In genomic region chr6:43983632-43984031, GRCh38 we compare ENCODE assay signal across 20 cellular contexts.
DNase-seq lines count a peak whose midpoint lies in the region; ATAC-seq, FAIRE-seq and TF ChIP-seq lines count a peak whose summit lies in the region.
"Had no signal": no experiment of that assay in that cellular context is flagged by ENCODE, and none has a peak within 500 bp of the region (broad histone marks: within the 10 kb centered on the region; RNA-seq: fewer than 3 reads in every experiment).

No MANE protein-coding gene starts in this region.

- no peaks in the 10 kb centered on the region for H3K9me3 Mint-ChIP-seq in activated T-helper 2 cell treated with anti-CD3 and anti-CD28 coated beads, Interferon-gamma antibody, Interleukin-2, Interleukin-4, amounts not matched to agents 10 μg/mL and 5 μg/mL and 100 μg/mL, durations not matched to agents 14 hours and 24 hours and 36 hours
- H3K9me3 Mint-ChIP-seq: activated naive CD8-positive, alpha-beta T cell treated with anti-CD3 and anti-CD28 coated beads for 36 hours; immature natural killer cell had no signal

- POLR2A ChIA-PET in HEK293 (lab: Yijun Ruan, JAX) = interaction anchor here (0.6 kb wide), 1 partner anchor 273 kb away, joined by 3 read pairs; the partner anchor contains the start of gene SLC35B2

- no peak for FAIRE-seq in kidney (lab: Jason Lieb, UNC)

- H3K36me3 ChIP-seq in HEK293 (ENCODE audit: control insufficient read depth in 2 of 2, insufficient read depth in 1 of 2, low read length in 2 of 2) (no peaks in the 10 kb centered on the region), kidney (ENCODE audit: control insufficient read depth in 1 of 2, insufficient read depth in 2 of 2, low read length in 2 of 2) (no peaks in the 10 kb centered on the region)
- H3K36me3 ChIP-seq: breast epithelium, esophagus muscularis mucosa had no signal

- no peak for ATAC-seq in HG03342 (IDR thresholded peaks at IDR 0.05; ENCODE audit: unreplicated experiment)
- ATAC-seq: HCT116 had no signal

- H3K4me3 Mint-ChIP-seq in activated T-helper 2 cell treated with anti-CD3 and anti-CD28 coated beads, Interferon-gamma antibody, Interleukin-2, Interleukin-4, amounts not matched to agents 10 μg/mL and 5 μg/mL and 100 μg/mL, durations not matched to agents 14 hours and 24 hours and 36 hours (ENCODE audit: low read depth) = no peak overlapping the region
- H3K4me3 Mint-ChIP-seq: activated naive CD8-positive, alpha-beta T cell treated with anti-CD3 and anti-CD28 coated beads for 36 hours; immature natural killer cell had no signal

- TF ChIP-seq CTCF in HEK293 (tag by site-specific recombination; IDR thresholded peaks at IDR 0.05) (no peak), kidney (IDR thresholded peaks at IDR 0.05; ENCODE audit: borderline replicate concordance, extremely low read depth, insufficient read depth) (no peak)

- CTCF ChIA-PET in HEK293 (lab: Yijun Ruan, JAX) = interaction anchor here (0.7 kb wide), 1 partner anchor 214 kb away, joined by 3 read pairs; no protein-coding TSS in a partner anchor

- no peaks in the 10 kb centered on the region for H3K36me3 Mint-ChIP-seq in activated T-helper 2 cell treated with anti-CD3 and anti-CD28 coated beads, Interferon-gamma antibody, Interleukin-2, Interleukin-4, amounts not matched to agents 10 μg/mL and 5 μg/mL and 100 μg/mL, durations not matched to agents 14 hours and 24 hours and 36 hours (ENCODE audit: low read depth)
- H3K36me3 Mint-ChIP-seq: activated naive CD8-positive, alpha-beta T cell treated with anti-CD3 and anti-CD28 coated beads for 36 hours; immature natural killer cell had no signal

- no peaks in the 10 kb centered on the region for H3K4me1 Mint-ChIP-seq in activated T-helper 2 cell treated with anti-CD3 and anti-CD28 coated beads, Interferon-gamma antibody, Interleukin-2, Interleukin-4, amounts not matched to agents 10 μg/mL and 5 μg/mL and 100 μg/mL, durations not matched to agents 14 hours and 24 hours and 36 hours (ENCODE audit: low read depth)
- H3K4me1 Mint-ChIP-seq: activated naive CD8-positive, alpha-beta T cell treated with anti-CD3 and anti-CD28 coated beads for 36 hours; immature natural killer cell had no signal

- peak overlapping the region; percentile 45; the same call in 1 of the 2 replicates for H3K27ac ChIP-seq in HEK293 (ENCODE audit: extremely low read depth, low read depth, low read length)
- no peak overlapping the region for H3K27ac ChIP-seq in kidney (ENCODE audit: low read depth in 2 of 2, low read length in 2 of 2)
- H3K27ac ChIP-seq: breast epithelium, dorsolateral prefrontal cortex, esophagus muscularis mucosa had no signal

- no peak overlapping the region for H3K27ac Mint-ChIP-seq in activated T-helper 2 cell treated with anti-CD3 and anti-CD28 coated beads, Interferon-gamma antibody, Interleukin-2, Interleukin-4, amounts not matched to agents 10 μg/mL and 5 μg/mL and 100 μg/mL, durations not matched to agents 14 hours and 24 hours and 36 hours
- H3K27ac Mint-ChIP-seq: activated naive CD8-positive, alpha-beta T cell treated with anti-CD3 and anti-CD28 coated beads for 36 hours; immature natural killer cell had no signal

- intact Hi-C loops in kidney (cut with DNase I) = no loop called here
- intact Hi-C loops in activated T-helper 2 cell treated with anti-CD3 and anti-CD28 coated beads, Interferon-gamma antibody, Interleukin-2, Interleukin-4, amounts not matched to agents 10 μg/mL and 5 μg/mL and 100 μg/mL, durations not matched to agents 14 hours and 24 hours and 36 hours (cut with micrococcal nuclease) = no loop called here

- DNase-seq in COR-L47 (lab: John Stamatoyannopoulos, UW) = peak; percentile 42
- DNase-seq in NCI-H2171 (lab: John Stamatoyannopoulos, UW) = peak; percentile 84
- peak; percentile 16 for DNase-seq in kidney
- DNase-seq in activated T-helper 2 cell treated with anti-CD3 and anti-CD28 coated beads, Interferon-gamma antibody, Interleukin-2, Interleukin-4, amounts not matched to agents 10 μg/mL and 5 μg/mL and 100 μg/mL, durations not matched to agents 14 hours and 24 hours and 36 hours (ENCODE audit: low spot score) = no peak
- DNase-seq in NCI-H2227 (lab: John Stamatoyannopoulos, UW; ENCODE audit: unreplicated experiment) = no peak
- no peak for DNase-seq in activated CD4-positive, alpha-beta T cell treated with anti-CD3 and anti-CD28 coated beads, Interleukin-2, amount 50 U/mL, for 48 hours
- DNase-seq: activated CD4-positive, alpha-beta T cell treated with anti-CD3 and anti-CD28 coated beads for 4 hours; activated naive CD8-positive, alpha-beta T cell treated with anti-CD3 and anti-CD28 coated beads for 36 hours; dorsolateral prefrontal cortex; GF-D8; immature natural killer cell; mesendoderm; NCI-H2227 treated with DMSO at 0.1 percent for 48 hours; stimulated activated CD4-positive, alpha-beta T cell treated with anti-CD3 and anti-CD28 coated beads, Interleukin-2, amount 100 ng/mL, for 48 hours; substantia nigra had no signal

- no peaks in the 10 kb centered on the region for H3K27me3 Mint-ChIP-seq in activated T-helper 2 cell treated with anti-CD3 and anti-CD28 coated beads, Interferon-gamma antibody, Interleukin-2, Interleukin-4, amounts not matched to agents 10 μg/mL and 5 μg/mL and 100 μg/mL, durations not matched to agents 14 hours and 24 hours and 36 hours (ENCODE audit: low read depth)
- H3K27me3 Mint-ChIP-seq: activated naive CD8-positive, alpha-beta T cell treated with anti-CD3 and anti-CD28 coated beads for 36 hours had no signal

- no peak overlapping the region for H3K9ac ChIP-seq in kidney (ENCODE audit: low read length in 2 of 2)

- H3K4me3 ChIP-seq in HEK293 (ENCODE audit: low read depth, low read length) = no peak overlapping the region
- no peak overlapping the region for H3K4me3 ChIP-seq in kidney (ENCODE audit: low read length in 2 of 2)
- H3K4me3 ChIP-seq: breast epithelium, dorsolateral prefrontal cortex, esophagus muscularis mucosa had no signal

- H3K4me1 ChIP-seq in HEK293 (ENCODE audit: control insufficient read depth, insufficient read depth, low read length) = peaks cover 18% of the 10 kb centered on the region
- H3K4me1 ChIP-seq in kidney (ENCODE audit: control insufficient read depth in 1 of 2, insufficient read depth in 1 of 2, low read depth in 1 of 2, low read length in 2 of 2) = no peaks in the 10 kb centered on the region
- H3K4me1 ChIP-seq: breast epithelium had no signal

- H3K9me3 ChIP-seq in HEK293 (ENCODE audit: control insufficient read depth, insufficient read depth, low read depth, low read length) = no peaks in the 10 kb centered on the region
- no peaks in the 10 kb centered on the region for H3K9me3 ChIP-seq in kidney (ENCODE audit: control insufficient read depth in 1 of 2, low read length in 2 of 2)
- H3K9me3 ChIP-seq: breast epithelium, esophagus muscularis mucosa had no signal

TF ChIP-seq in HEK293, 187 proteins besides CTCF, POLR2A, EP300 and RAD21 (continues in another document):
- TF ChIP-seq ZFHX2 (tag by site-specific recombination; conservative IDR thresholded peaks at IDR 0.05) (peak; percentile 59), ZNF670 (tag by site-specific recombination; IDR thresholded peaks at IDR 0.05; ENCODE audit: low read depth) (no peak), FEZF1 (tag by site-specific recombination; IDR thresholded peaks at IDR 0.05) (peak; percentile 96), ZNF76 (tag by site-specific recombination; IDR thresholded peaks at IDR 0.05; ENCODE audit: borderline replicate concordance, low read depth) (no peak), ZBTB48 (tag by site-specific recombination; IDR thresholded peaks at IDR 0.05) (0 out of 2 replicates have a peak, but pooled peaks have one; percentile 24), KLF1 (tag by site-specific recombination; IDR thresholded peaks at IDR 0.05) (0 out of 2 replicates have a peak, but pooled peaks have one; percentile 22), GLIS1 (tag by site-specific recombination; IDR thresholded peaks at IDR 0.05) (peak; percentile 98), ZNF350 (tag by site-specific recombination; IDR thresholded peaks at IDR 0.05) (no peak), ZNF600 (tag by site-specific recombination; IDR thresholded peaks at IDR 0.05) (0 out of 2 replicates have a peak, but pooled peaks have one; percentile 30), ZNF114 (tag by site-specific recombination; IDR thresholded peaks at IDR 0.05) (no peak), ZNF274 (IDR thresholded peaks at IDR 0.05; ENCODE audit: low read length) (no peak), ZNF274 (tag by site-specific recombination; IDR thresholded peaks at IDR 0.05; ENCODE audit: borderline replicate concordance) (no peak)
- TF ChIP-seq, protein P1, sequence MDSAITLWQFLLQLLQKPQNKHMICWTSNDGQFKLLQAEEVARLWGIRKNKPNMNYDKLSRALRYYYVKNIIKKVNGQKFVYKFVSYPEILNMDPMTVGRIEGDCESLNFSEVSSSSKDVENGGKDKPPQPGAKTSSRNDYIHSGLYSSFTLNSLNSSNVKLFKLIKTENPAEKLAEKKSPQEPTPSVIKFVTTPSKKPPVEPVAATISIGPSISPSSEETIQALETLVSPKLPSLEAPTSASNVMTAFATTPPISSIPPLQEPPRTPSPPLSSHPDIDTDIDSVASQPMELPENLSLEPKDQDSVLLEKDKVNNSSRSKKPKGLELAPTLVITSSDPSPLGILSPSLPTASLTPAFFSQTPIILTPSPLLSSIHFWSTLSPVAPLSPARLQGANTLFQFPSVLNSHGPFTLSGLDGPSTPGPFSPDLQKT (IDR thresholded peaks at IDR 0.05; ENCODE audit: borderline replicate concordance, low read depth, low read length) = no peak

Comparison
In these comparisons a context has a peak if more than half of its experiments do, and no peak if none do; other contexts are left out.
1. DNase-seq: peak in COR-L47 (single experiment), NCI-H2171 (single experiment) and kidney (single experiment); none in activated T-helper 2 cell treated with anti-CD3 and anti-CD28 coated beads, Interferon-gamma antibody, Interleukin-2, Interleukin-4, amounts not matched to agents 10 μg/mL and 5 μg/mL and 100 μg/mL, durations not matched to agents 14 hours and 24 hours and 36 hours (single experiment), NCI-H2227 (single experiment) and activated CD4-positive, alpha-beta T cell treated with anti-CD3 and anti-CD28 coated beads, Interleukin-2, amount 50 U/mL, for 48 hours (0 of 2).